ENCODE assay signal across 1 cellular context in genomic region chr1:207752456-207753132, GRCh38.
A peak's percentile ranks its signal among the peaks of the same experiment; 100 is the strongest.
TF ChIP-seq lines count a peak whose summit lies in the region.

No MANE protein-coding gene starts in this region.

TF ChIP-seq in HepG2, 621 proteins besides CTCF, POLR2A, EP300 and RAD21 (continued from another document and continues in another):
- peak; percentile 56 for TF ChIP-seq PAXIP1 (CRISPR knock-in tag; conservative IDR thresholded peaks at IDR 0.05)
- 0 out of 2 replicates have a peak, but pooled peaks have one; percentile 49 for TF ChIP-seq NR1H2 (CRISPR knock-in tag; IDR thresholded peaks at IDR 0.05; ENCODE audit: borderline replicate concordance, low read depth)
- no peak for TF ChIP-seq SNAI1 (CRISPR knock-in tag; IDR thresholded peaks at IDR 0.05; ENCODE audit: borderline replicate concordance)
- no peak for TF ChIP-seq ZNF329 (CRISPR knock-in tag; IDR thresholded peaks at IDR 0.05; ENCODE audit: low read depth)
- peak in 1 of 2 experiments; percentile 8; a peak in 2 of 4 replicates for TF ChIP-seq KLF16 (CRISPR knock-in tag; IDR thresholded peaks at IDR 0.05)
- no peak; the same call in 1 of the 2 replicates for TF ChIP-seq ARNT2 (CRISPR knock-in tag; IDR thresholded peaks at IDR 0.05; ENCODE audit: low read depth)
- no peak for TF ChIP-seq BORCS8-MEF2B (CRISPR knock-in tag; IDR thresholded peaks at IDR 0.05)
- TF ChIP-seq RELA (CRISPR knock-in tag; IDR thresholded peaks at IDR 0.05), result no peak
- no peak for TF ChIP-seq EEA1 (CRISPR knock-in tag; IDR thresholded peaks at IDR 0.05; ENCODE audit: borderline replicate concordance)
- TF ChIP-seq SNAPC4 (CRISPR knock-in tag; IDR thresholded peaks at IDR 0.05), result no peak
- no peak for TF ChIP-seq ATF5 (CRISPR knock-in tag; IDR thresholded peaks at IDR 0.05; ENCODE audit: low read depth)
- no peak for TF ChIP-seq ZNF383 (CRISPR knock-in tag; IDR thresholded peaks at IDR 0.05; ENCODE audit: borderline replicate concordance)
- peak; percentile 84 for TF ChIP-seq GMEB1 (CRISPR knock-in tag; IDR thresholded peaks at IDR 0.05; ENCODE audit: borderline replicate concordance)
- no peak for TF ChIP-seq ZBTB8A (CRISPR knock-in tag; IDR thresholded peaks at IDR 0.05; ENCODE audit: borderline replicate concordance, low read depth)
- TF ChIP-seq ZFAT (CRISPR knock-in tag; conservative IDR thresholded peaks at IDR 0.05), result 0 out of 2 replicates have a peak, but pooled peaks have one; percentile 73
- no peak; the same call in 1 of the 2 replicates for TF ChIP-seq PHF20 (CRISPR knock-in tag; IDR thresholded peaks at IDR 0.05)
- no peak for TF ChIP-seq AHDC1 (CRISPR knock-in tag; IDR thresholded peaks at IDR 0.05; ENCODE audit: borderline replicate concordance)
- 0 out of 2 replicates have a peak, but pooled peaks have one; percentile 25 for TF ChIP-seq ZNF691 (CRISPR knock-in tag; IDR thresholded peaks at IDR 0.05; ENCODE audit: borderline replicate concordance, low read depth)
- no peak for TF ChIP-seq ZNF350 (CRISPR knock-in tag; IDR thresholded peaks at IDR 0.05; ENCODE audit: borderline replicate concordance, low read depth)
- TF ChIP-seq FOXC1 (CRISPR knock-in tag; IDR thresholded peaks at IDR 0.05; ENCODE audit: borderline replicate concordance), result 0 out of 2 replicates have a peak, but pooled peaks have one; percentile 20
- TF ChIP-seq NCOA1 (CRISPR knock-in tag; IDR thresholded peaks at IDR 0.05), result no peak
- no peak for TF ChIP-seq ZFP36L2 (CRISPR knock-in tag; IDR thresholded peaks at IDR 0.05)
- TF ChIP-seq ZNF124 (CRISPR knock-in tag; IDR thresholded peaks at IDR 0.05), result no peak; the same call in 1 of the 2 replicates
- peak; percentile 40 for TF ChIP-seq BRD4 (CRISPR knock-in tag; IDR thresholded peaks at IDR 0.05)
- TF ChIP-seq ISX (CRISPR knock-in tag; conservative IDR thresholded peaks at IDR 0.05), result no peak
- TF ChIP-seq PBX3 (CRISPR knock-in tag; IDR thresholded peaks at IDR 0.05; ENCODE audit: borderline replicate concordance), result no peak
- no peak; the same call in 1 of the 2 replicates for TF ChIP-seq ZNF773 (CRISPR knock-in tag; IDR thresholded peaks at IDR 0.05; ENCODE audit: borderline replicate concordance)
- peak; percentile 43; the same call in 1 of the 2 replicates for TF ChIP-seq ZNF224 (CRISPR knock-in tag; IDR thresholded peaks at IDR 0.05)
- peak; percentile 59 for TF ChIP-seq ASH2L (IDR thresholded peaks at IDR 0.05; ENCODE audit: insufficient read length, low read depth, low read length)
- TF ChIP-seq SRF (IDR thresholded peaks at IDR 0.05; ENCODE audit: low read depth, low read length), result no peak
- TF ChIP-seq ZNF615 (CRISPR knock-in tag; IDR thresholded peaks at IDR 0.05; ENCODE audit: borderline replicate concordance), result no peak
- no peak for TF ChIP-seq ZNF335 (CRISPR knock-in tag; IDR thresholded peaks at IDR 0.05)
- no peak for TF ChIP-seq ZFP1 (CRISPR knock-in tag; IDR thresholded peaks at IDR 0.05)
- peak; percentile 83; the same call in 1 of the 2 replicates for TF ChIP-seq SMAD1 (CRISPR knock-in tag; IDR thresholded peaks at IDR 0.05; ENCODE audit: borderline replicate concordance, low read depth)
- TF ChIP-seq ZNF7 (CRISPR knock-in tag; IDR thresholded peaks at IDR 0.05), result no peak
- TF ChIP-seq RARA (CRISPR knock-in tag; IDR thresholded peaks at IDR 0.05), result peak; percentile 66
- no peak; the same call in 1 of the 2 replicates for TF ChIP-seq ZNF800 (CRISPR knock-in tag; IDR thresholded peaks at IDR 0.05)
- no peak for TF ChIP-seq ZNF709 (CRISPR knock-in tag; IDR thresholded peaks at IDR 0.05)
- TF ChIP-seq ZNF382 (CRISPR knock-in tag; IDR thresholded peaks at IDR 0.05; ENCODE audit: borderline replicate concordance), result no peak
- TF ChIP-seq TCF7L2 (IDR thresholded peaks at IDR 0.05; ENCODE audit: low read depth, low read length), result no peak
- TF ChIP-seq STAG1 (CRISPR knock-in tag; IDR thresholded peaks at IDR 0.05), result no peak; the same call in 1 of the 2 replicates
- TF ChIP-seq SUZ12 (IDR thresholded peaks at IDR 0.05; ENCODE audit: low read depth, low read length), result no peak
- no peak for TF ChIP-seq EZH2 (conservative IDR thresholded peaks at IDR 0.05; ENCODE audit: low read depth, low read length)
